ENCODE assay signal across 24 cellular contexts in genomic region chr1:16286122-16286521, GRCh38.
"Had no signal": no experiment of that assay in that cellular context is flagged by ENCODE, and none has a peak within 500 bp of the region (broad histone marks: within the 10 kb centered on the region; RNA-seq: fewer than 3 reads in every experiment).

No MANE protein-coding gene starts in this region.

- H3K4me3 ChIP-seq: breast epithelium, colonic mucosa, dorsolateral prefrontal cortex, hepatocyte, lower lobe of right lung, mucosa of descending colon, thoracic aorta, upper lobe of left lung had no signal

- H3K36me3 ChIP-seq: colonic mucosa had no signal

- H3K9me3 ChIP-seq: breast epithelium, colonic mucosa, lower lobe of right lung, mucosa of descending colon, thoracic aorta, upper lobe of left lung had no signal

- H3K9me3 Mint-ChIP-seq: activated naive CD4-positive, alpha-beta T cell treated with anti-CD3 and anti-CD28 coated beads, Interleukin-2, amount 50 U/mL, for 72 hours; central memory CD8-positive, alpha-beta T cell; effector memory CD8-positive, alpha-beta T cell; immature natural killer cell had no signal

- H3K27ac Mint-ChIP-seq: activated CD8-positive, alpha-beta T cell treated with anti-CD3 and anti-CD28 coated beads, Interleukin-2, amount 10 ng/mL, durations not matched to agents 7 days and 5 days; activated naive CD4-positive, alpha-beta T cell treated with anti-CD3 and anti-CD28 coated beads, Interleukin-2, amount 50 U/mL, for 72 hours; effector memory CD8-positive, alpha-beta T cell; immature natural killer cell; T-helper 17 cell had no signal

- H3K27me3 Mint-ChIP-seq: central memory CD8-positive, alpha-beta T cell; effector memory CD8-positive, alpha-beta T cell; T-helper 17 cell had no signal

- H3K4me1 ChIP-seq: breast epithelium, colonic mucosa, lower lobe of right lung, parathyroid adenoma, upper lobe of left lung had no signal

- H3K4me3 Mint-ChIP-seq: activated CD8-positive, alpha-beta T cell treated with anti-CD3 and anti-CD28 coated beads, Interleukin-2, amount 10 ng/mL, durations not matched to agents 7 days and 5 days; central memory CD8-positive, alpha-beta T cell; effector memory CD8-positive, alpha-beta T cell; immature natural killer cell; T-helper 17 cell had no signal

- DNase-seq: activated CD4-positive, alpha-beta T cell treated with anti-CD3 and anti-CD28 coated beads, Interleukin-2, amount 50 U/mL, for 1 hour; activated CD4-positive, CD25-positive, alpha-beta regulatory T cell treated with anti-CD3 and anti-CD28 coated beads, Interleukin-2, amount 50 U/mL, for 72 hours; activated CD8-positive, alpha-beta T cell treated with anti-CD3 and anti-CD28 coated beads, Interleukin-2, amount 10 ng/mL, durations not matched to agents 7 days and 5 days; colonic mucosa; dorsolateral prefrontal cortex; effector memory CD8-positive, alpha-beta T cell; foreskin fibroblast; immature natural killer cell; lower lobe of right lung; mesendoderm; mucosa of descending colon; nucleus accumbens; right cardiac atrium; stimulated activated CD4-positive, alpha-beta T cell treated with anti-CD3 and anti-CD28 coated beads, Interleukin-4, amount 100 ng/mL, for 24 hours; stimulated activated naive CD4-positive, alpha-beta T cell treated with Interleukin-2 at 50 U/mL for 16 hours; T-helper 17 cell; upper lobe of left lung had no signal

- H3K27ac ChIP-seq: breast epithelium, colonic mucosa, dorsolateral prefrontal cortex, hepatocyte, lower lobe of right lung, parathyroid adenoma, upper lobe of left lung, VCaP had no signal

- H3K27me3 ChIP-seq: breast epithelium, colonic mucosa, dorsolateral prefrontal cortex, hepatocyte, upper lobe of left lung had no signal
